In genomic region chr2:241158546-241158900, GRCh38 we compare ENCODE assay signal across 23 cellular contexts. TPM values are rescaled to one million over a fixed set of nuclear protein-coding genes. Genes with fewer than 3 reads are reported as not detected.
A peak's percentile ranks its signal among the peaks of the same experiment; 100 is the strongest.
DNase-seq lines count a peak whose midpoint lies in the region; ATAC-seq and TF ChIP-seq lines count a peak whose summit lies in the region.
"Had no signal": no experiment of that assay in that cellular context is flagged by ENCODE, and none has a peak within 500 bp of the region (broad histone marks: within the 10 kb centered on the region; RNA-seq: fewer than 3 reads in every experiment).

No MANE protein-coding gene starts in this region.

- H3K27ac ChIP-seq in AG04450 (ENCODE audit: low read depth, low read length) (peak overlapping the region; percentile 4), VCaP (peak overlapping the region; percentile 92), endodermal cell (ENCODE audit: low read depth, low read length) (no peak overlapping the region), right atrium auricular region (no peak overlapping the region), adrenal gland (no peak overlapping the region)

- peaks cover 34% of the 10 kb centered on the region for H3K36me3 Mint-ChIP-seq in endodermal cell (ENCODE audit: low read depth)
- peaks cover 36% of the 10 kb centered on the region for H3K36me3 Mint-ChIP-seq in stimulated activated memory B cell treated with anti-CD40 and anti-IgM and Interleukin-4, amounts not matched to agents 10 μg/mL and 1 μg/mL and 100 μg/mL, for 72 hours

- H3K4me1 Mint-ChIP-seq in endodermal cell: peaks cover 6% of the 10 kb centered on the region
- peaks cover 18% of the 10 kb centered on the region for H3K4me1 Mint-ChIP-seq in stimulated activated memory B cell treated with anti-CD40 and anti-IgM and Interleukin-4, amounts not matched to agents 10 μg/mL and 1 μg/mL and 100 μg/mL, for 72 hours

- intact Hi-C loops in adrenal gland (cut with DNase I): no loop called here

- no peaks in the 10 kb centered on the region for H3K4me1 ChIP-seq in endodermal cell (ENCODE audit: control insufficient read depth, insufficient read depth, low read length)
- H3K4me1 ChIP-seq in right atrium auricular region: peaks cover 0 to 22% of the 10 kb centered on the region in 2 donors
- peaks cover 8 to 12% of the 10 kb centered on the region in 2 donors for H3K4me1 ChIP-seq in adrenal gland (replicated peaks in 1 of 2)

- no peak for DNase-seq in AG04450 (ENCODE audit: low read depth, low spot score)
- peak; percentile 58 for DNase-seq in endodermal cell
- DNase-seq in right atrium auricular region (ENCODE audit: low spot score): no peak
- no peak for DNase-seq in adrenal gland
- DNase-seq: C1 segment of cervical spinal cord; CD4-positive, alpha-beta memory T cell; COR-L47; DMS53; GOT3; Karpas-422; NCI-H1092; NCI-H1436; NCI-H187; NCI-H2081 treated with DMSO at 0.1 percent for 48 hours; NCI-H2171; NCI-H226; NCI-H510A; NCI-H69; Right ventricle myocardium superior; RPMI8226 had no signal

- no peak overlapping the region for H3K4me3 ChIP-seq in AG04450 (ENCODE audit: low read depth, low read length)
- H3K4me3 ChIP-seq in endodermal cell (ENCODE audit: low read length): no peak overlapping the region
- no peak overlapping the region for H3K4me3 ChIP-seq in right atrium auricular region
- H3K4me3 ChIP-seq in adrenal gland: no peak overlapping the region

- CTCF ChIA-PET in AG04450 (lab: Charles Lee): no interaction called here

- H3K9me3 ChIP-seq in AG04450 (ENCODE audit: control insufficient read depth, insufficient read depth, low read length) (no peaks in the 10 kb centered on the region), endodermal cell (ENCODE audit: control insufficient read depth, low read length) (no peaks in the 10 kb centered on the region), right atrium auricular region (no peaks in the 10 kb centered on the region), adrenal gland (replicated peaks in 1 of 3) (no peaks in the 10 kb centered on the region)

- no peak for ATAC-seq in stimulated activated memory B cell treated with anti-CD40 and anti-IgM and Interleukin-4, amounts not matched to agents 10 μg/mL and 1 μg/mL and 100 μg/mL, for 72 hours
- ATAC-seq in GM21717 (IDR thresholded peaks at IDR 0.05; ENCODE audit: unreplicated experiment): no peak

- H3K9ac ChIP-seq in endodermal cell (ENCODE audit: extremely low read depth, low read length, poor library complexity, severe bottlenecking): no peak overlapping the region

- H3K27ac Mint-ChIP-seq in endodermal cell: no peak overlapping the region
- H3K27ac Mint-ChIP-seq in stimulated activated memory B cell treated with anti-CD40 and anti-IgM and Interleukin-4, amounts not matched to agents 10 μg/mL and 1 μg/mL and 100 μg/mL, for 72 hours: peak overlapping the region; percentile 76

- TF ChIP-seq CTCF in AG04450 (IDR thresholded peaks at IDR 0.05; ENCODE audit: low read depth, low read length): no peak
- no peak for TF ChIP-seq CTCF in VCaP (conservative IDR thresholded peaks at IDR 0.05)
- TF ChIP-seq CTCF in endodermal cell (conservative IDR thresholded peaks at IDR 0.05): no peak
- no peak for TF ChIP-seq CTCF in right atrium auricular region (IDR thresholded peaks at IDR 0.05)
- TF ChIP-seq CTCF in adrenal gland (IDR thresholded peaks at IDR 0.05): no peak

- H3K27me3 Mint-ChIP-seq in endodermal cell (ENCODE audit: insufficient read depth): no peaks in the 10 kb centered on the region
- H3K27me3 Mint-ChIP-seq in stimulated activated memory B cell treated with anti-CD40 and anti-IgM and Interleukin-4, amounts not matched to agents 10 μg/mL and 1 μg/mL and 100 μg/mL, for 72 hours: no peaks in the 10 kb centered on the region
- H3K27me3 Mint-ChIP-seq: CD4-positive, alpha-beta memory T cell had no signal

- H3K4me3 Mint-ChIP-seq in endodermal cell: no peak overlapping the region
- H3K4me3 Mint-ChIP-seq in stimulated activated memory B cell treated with anti-CD40 and anti-IgM and Interleukin-4, amounts not matched to agents 10 μg/mL and 1 μg/mL and 100 μg/mL, for 72 hours: no peak overlapping the region
- H3K4me3 Mint-ChIP-seq: CD4-positive, alpha-beta memory T cell had no signal

- no peak for TF ChIP-seq POLR2A in adrenal gland (IDR thresholded peaks at IDR 0.05)

- WGBS in endodermal cell (ENCODE audit: insufficient coverage in 1 of 2, insufficient read length in 1 of 2), 2 experiments: 85 to 86% methylated on average over 6 to 8 of the region's 8 CpGs
- WGBS in adrenal gland, 4 donors: 91 to 99% (median 93%) methylated on average over 7 to 8 of the region's 8 CpGs

- H3K9me3 Mint-ChIP-seq in endodermal cell: no peaks in the 10 kb centered on the region
- H3K9me3 Mint-ChIP-seq in stimulated activated memory B cell treated with anti-CD40 and anti-IgM and Interleukin-4, amounts not matched to agents 10 μg/mL and 1 μg/mL and 100 μg/mL, for 72 hours: no peaks in the 10 kb centered on the region
- H3K9me3 Mint-ChIP-seq: CD4-positive, alpha-beta memory T cell had no signal

- POLR2A ChIA-PET in AG04450 (lab: Yijun Ruan, JAX): interaction anchor here (0.6 kb wide), 1 partner anchor 15 kb away, joined by 7 read pairs; no protein-coding TSS in a partner anchor

- H3K27me3 ChIP-seq in AG04450 (ENCODE audit: control insufficient read depth, insufficient read depth, low read length) (no peaks in the 10 kb centered on the region), endodermal cell (ENCODE audit: control insufficient read depth, insufficient read depth, low read length, poor library complexity, severe bottlenecking) (no peaks in the 10 kb centered on the region), right atrium auricular region (no peaks in the 10 kb centered on the region), adrenal gland (no peaks in the 10 kb centered on the region)

- peaks cover 38% of the 10 kb centered on the region for H3K36me3 ChIP-seq in endodermal cell (ENCODE audit: control insufficient read depth, insufficient read depth, low read length)
- H3K36me3 ChIP-seq in right atrium auricular region: peaks cover 26% of the 10 kb centered on the region
- peaks cover 0 to 36% of the 10 kb centered on the region in 2 donors for H3K36me3 ChIP-seq in adrenal gland (replicated peaks in 1 of 2)

RNA-seq across cellular contexts. Expression of gene PPP1R7, which starts 8.3 kb away (rescaled TPM):
- polyA plus RNA-seq in AG04450 (2011; rRNA removed) (73.9 and 99.0 TPM in 2 replicates), adrenal gland (100 to 1,000 TPM in 1 of 3 donors, 10 to 100 TPM in 2; 50.0 to 128 (median 72.3) TPM)
- 62.9 and 65.6 TPM in 2 replicates for polyA minus RNA-seq in AG04450 (2011; rRNA and poly(A)+ RNA removed)
- total RNA-seq in endodermal cell (10 to 100 TPM; 48.5 to 52.7 TPM), right atrium auricular region (10 to 100 TPM; 57.5 to 61.4 TPM), adrenal gland (10 to 100 TPM; 26.2 to 79.9 (median 62.5) TPM)
- 54.8 TPM for polyA plus RNA-seq in endodermal cell (2013, experiment 1 of 2)
- 59.1 TPM for polyA plus RNA-seq in endodermal cell (2013, experiment 2 of 2)

RNA-seq across cellular contexts. Expression of gene PASK, which starts 9.3 kb away (rescaled TPM):
- polyA plus RNA-seq in AG04450 (2011; rRNA removed) (2.0 and 2.4 TPM in 2 replicates), adrenal gland (1 to 10 TPM; 2.1 to 4.4 (median 4.2) TPM)
- polyA minus RNA-seq in AG04450 (2011; rRNA and poly(A)+ RNA removed): 3.4 and 6.7 TPM in 2 replicates
- total RNA-seq in endodermal cell (10 to 100 TPM; 76.5 to 94.5 TPM), right atrium auricular region (1 to 10 TPM in 1 of 2 donors, under 1 TPM in 1; 0.98 to 1.1 TPM), adrenal gland (1 to 10 TPM in 7 of 8 donors, under 1 TPM in 1; 0.72 to 8.9 (median 3.5) TPM)
- 24.8 TPM for polyA plus RNA-seq in endodermal cell (2013, experiment 1 of 2)
- polyA plus RNA-seq in endodermal cell (2013, experiment 2 of 2): 21.1 TPM

RNA-seq across cellular contexts. Expression of gene ANO7, which starts 30.0 kb away (rescaled TPM):
- 0.21 and 0.40 TPM in 2 replicates for polyA plus RNA-seq in AG04450 (2011; rRNA removed)
- 0.26 and 0.28 TPM in 2 replicates for polyA minus RNA-seq in AG04450 (2011; rRNA and poly(A)+ RNA removed)
- 1 to 10 TPM; 8.1 to 8.5 TPM for total RNA-seq in endodermal cell
- 1.3 TPM for polyA plus RNA-seq in endodermal cell (2013, experiment 1 of 2)
- polyA plus RNA-seq in endodermal cell (2013, experiment 2 of 2): 2.0 TPM
- 1 to 10 TPM; 1.1 to 1.3 TPM for total RNA-seq in right atrium auricular region
- 1 to 10 TPM; 1.1 to 5.1 (median 2.1) TPM for total RNA-seq in adrenal gland
- polyA plus RNA-seq in adrenal gland: 1 to 10 TPM in 2 of 3 donors, under 1 TPM in 1; 0.48 to 2.1 (median 1.7) TPM

RNA-seq across cellular contexts. Expression of gene MTERF4, which starts 56.4 kb away (rescaled TPM):
- polyA plus RNA-seq in AG04450 (2011; rRNA removed): 30.9 and 35.1 TPM in 2 replicates
- polyA minus RNA-seq in AG04450 (2011; rRNA and poly(A)+ RNA removed): 33.0 and 33.6 TPM in 2 replicates
- 10 to 100 TPM; 33.2 to 42.5 TPM for total RNA-seq in endodermal cell
- 37.9 TPM for polyA plus RNA-seq in endodermal cell (2013, experiment 1 of 2)
- 36.3 TPM for polyA plus RNA-seq in endodermal cell (2013, experiment 2 of 2)
- total RNA-seq in right atrium auricular region: 10 to 100 TPM; 20.6 to 25.3 TPM
- 10 to 100 TPM; 24.6 to 39.2 (median 30.9) TPM for total RNA-seq in adrenal gland
- 10 to 100 TPM; 17.4 to 39.0 (median 32.2) TPM for polyA plus RNA-seq in adrenal gland

Comparison
In these comparisons a context has a peak if more than half of its experiments do, and no peak if none do; other contexts are left out.
1. H3K27ac ChIP-seq: peak in AG04450 (single experiment) and VCaP (single experiment); none in endodermal cell (single experiment), right atrium auricular region (0 of 2) and adrenal gland (0 of 5).
2. RNA of gene PASK, which starts 9.3 kb away (total RNA-seq): 76.5 to 94.5 TPM in endodermal cell; 0.72 to 8.9 TPM in adrenal gland and 0.98 to 1.1 TPM in right atrium auricular region; every median in the first group is over 4 times any median in the second.